In the genomic region with DNA sequence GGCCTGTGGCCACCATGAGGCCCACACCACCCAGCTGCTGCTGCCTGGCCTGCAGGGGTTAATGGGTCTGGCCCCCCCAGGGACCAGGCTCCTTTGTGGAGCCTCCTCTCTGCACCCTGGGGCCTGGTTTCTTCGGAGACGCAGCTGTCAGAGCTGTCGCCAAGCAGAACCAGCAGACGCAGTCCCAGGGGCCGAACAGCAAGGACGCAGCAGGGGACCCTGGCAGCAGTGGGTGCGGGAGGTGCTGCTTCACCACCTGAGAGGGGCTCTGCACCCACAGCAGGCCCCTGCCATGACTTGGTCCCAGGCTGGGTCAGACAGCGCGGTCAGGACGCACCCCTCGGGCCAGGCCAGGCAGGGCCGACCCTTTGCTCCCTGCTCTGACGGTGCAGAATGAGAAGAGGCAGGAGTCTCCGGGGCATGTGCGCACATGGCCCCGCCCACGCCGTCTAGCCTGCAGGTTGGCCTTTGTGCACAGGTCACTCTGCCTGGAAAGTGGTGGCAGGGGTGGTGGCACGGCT, we compare ENCODE assay signal across 19 cellular contexts.
"Had no signal": no experiment of that assay in that cellular context is flagged by ENCODE, and none has a peak within 500 bp of the region (broad histone marks: within the 10 kb centered on the region; RNA-seq: fewer than 3 reads in every experiment).

No MANE protein-coding gene starts in this region.

- ATAC-seq: activated T-helper 17 cell treated with anti-CD3 and anti-CD28 coated beads, Interleukin-2, amount 50 U/mL, for 72 hours; effector memory CD8-positive, alpha-beta T cell; naive thymus-derived CD4-positive, alpha-beta T cell; stimulated activated naive CD8-positive, alpha-beta T cell treated with anti-CD3 and anti-CD28 coated beads, Interleukin-15, amount 100 ng/mL, for 72 hours; T-cell had no signal

- H3K27me3 ChIP-seq: brain microvascular endothelial cell, uterus had no signal

- H3K27ac ChIP-seq: brain microvascular endothelial cell, prostate gland, thoracic aorta, uterus had no signal

- H3K4me1 ChIP-seq: prostate gland, uterus had no signal

- H3K4me1 Mint-ChIP-seq: activated B cell treated with CpG ODN at 0.5 μM for 24 hours; activated CD4-positive, alpha-beta T cell treated with anti-CD3 and anti-CD28 coated beads, Interleukin-2, amount 10 ng/mL, durations not matched to agents 24 days and 14 days; activated T-helper 17 cell treated with anti-CD3 and anti-CD28 coated beads, Interleukin-2, amount 50 U/mL, for 72 hours; naive thymus-derived CD4-positive, alpha-beta T cell; stimulated activated naive CD8-positive, alpha-beta T cell treated with anti-CD3 and anti-CD28 coated beads, Interleukin-15, amount 100 ng/mL, for 72 hours; T-cell had no signal

- DNase-seq: activated B cell treated with CpG ODN at 0.5 μM for 24 hours; activated CD4-positive, alpha-beta T cell treated with anti-CD3 and anti-CD28 coated beads, Interleukin-2, amount 10 ng/mL, durations not matched to agents 24 days and 14 days; activated T-cell treated with anti-CD3 and anti-CD28 coated beads for 4 hours; amygdala; brain microvascular endothelial cell; effector memory CD8-positive, alpha-beta T cell; mammary epithelial cell; nucleus accumbens; stimulated activated CD4-positive, alpha-beta T cell treated with anti-CD3 and anti-CD28 coated beads, Interleukin-4, amount 100 ng/mL, for 1 hour; stimulated activated naive CD8-positive, alpha-beta T cell treated with anti-CD3 and anti-CD28 coated beads, Interleukin-15, amount 100 ng/mL, for 72 hours; T-cell; T1000; uterus had no signal

- H3K36me3 ChIP-seq: brain microvascular endothelial cell, prostate gland, thoracic aorta, uterus had no signal

- H3K27ac Mint-ChIP-seq: activated B cell treated with CpG ODN at 0.5 μM for 24 hours; activated CD4-positive, alpha-beta T cell treated with anti-CD3 and anti-CD28 coated beads, Interleukin-2, amount 10 ng/mL, durations not matched to agents 24 days and 14 days; activated naive CD8-positive, alpha-beta T cell; activated T-helper 17 cell treated with anti-CD3 and anti-CD28 coated beads, Interleukin-2, amount 50 U/mL, for 72 hours; dendritic cell treated with granulocyte-macrophage colony-stimulating factor and Interleukin-4, amounts not matched to agents 40 ng/mL and 50 ng/mL, for 4 days; effector memory CD8-positive, alpha-beta T cell; naive thymus-derived CD4-positive, alpha-beta T cell; stimulated activated naive CD8-positive, alpha-beta T cell treated with anti-CD3 and anti-CD28 coated beads, Interleukin-15, amount 100 ng/mL, for 72 hours; T-cell had no signal

- H3K9me3 ChIP-seq: prostate gland had no signal

- H3K36me3 Mint-ChIP-seq: activated naive CD8-positive, alpha-beta T cell had no signal

- H3K27me3 Mint-ChIP-seq: activated naive CD8-positive, alpha-beta T cell had no signal

- H3K4me3 ChIP-seq: prostate gland, thoracic aorta, uterus had no signal

- H3K4me3 Mint-ChIP-seq: activated B cell treated with CpG ODN at 0.5 μM for 24 hours; activated CD4-positive, alpha-beta T cell treated with anti-CD3 and anti-CD28 coated beads, Interleukin-2, amount 10 ng/mL, durations not matched to agents 24 days and 14 days; activated naive CD8-positive, alpha-beta T cell; activated T-helper 17 cell treated with anti-CD3 and anti-CD28 coated beads, Interleukin-2, amount 50 U/mL, for 72 hours; dendritic cell treated with granulocyte-macrophage colony-stimulating factor and Interleukin-4, amounts not matched to agents 40 ng/mL and 50 ng/mL, for 4 days; effector memory CD8-positive, alpha-beta T cell; naive thymus-derived CD4-positive, alpha-beta T cell; stimulated activated naive CD8-positive, alpha-beta T cell treated with anti-CD3 and anti-CD28 coated beads, Interleukin-15, amount 100 ng/mL, for 72 hours; T-cell had no signal
